ENCODE assay signal across 28 cellular contexts in the genomic region with DNA sequence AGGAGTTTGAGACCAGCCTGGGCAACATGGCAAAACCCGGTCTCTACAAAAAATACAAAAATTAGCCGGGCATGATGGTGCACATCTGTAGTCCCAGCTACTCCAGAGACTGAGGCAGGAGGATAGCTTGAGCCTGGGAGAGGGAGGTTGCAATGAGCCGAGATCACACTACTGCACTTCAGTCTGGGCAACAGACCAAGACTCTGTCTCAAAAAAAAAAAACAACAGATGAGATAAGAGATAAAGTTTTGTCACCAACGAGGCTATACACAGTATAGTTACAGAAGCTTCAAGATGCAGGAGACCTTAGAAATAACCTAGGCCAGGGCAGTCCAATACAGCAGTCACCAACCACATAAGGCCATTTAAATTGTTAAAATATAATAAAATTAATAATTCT.
"Had no signal": no experiment of that assay in that cellular context is flagged by ENCODE, and none has a peak within 500 bp of the region (broad histone marks: within the 10 kb centered on the region; RNA-seq: fewer than 3 reads in every experiment).

No MANE protein-coding gene starts in this region.

- H3K36me3 ChIP-seq: brain microvascular endothelial cell, MG63 had no signal

- H3K4me3 ChIP-seq: MG63, PC-9 had no signal

- ATAC-seq: activated CD8-positive, alpha-beta T cell treated with anti-CD3 and anti-CD28 coated beads for 36 hours; activated T-cell treated with anti-CD3 and anti-CD28 coated beads, Interleukin-2, amount 50 U/mL, for 72 hours; activated T-helper 17 cell treated with anti-CD3 and anti-CD28 coated beads, Interleukin-2, amount 50 U/mL, for 72 hours; Right ventricle myocardium inferior had no signal

- H3K27me3 ChIP-seq: brain microvascular endothelial cell, MG63 had no signal

- H3K27ac ChIP-seq: brain microvascular endothelial cell, PC-9, RWPE1 had no signal

- DNase-seq: activated CD4-positive, alpha-beta T cell treated with anti-CD3 and anti-CD28 coated beads, Interleukin-2, amount 10 ng/mL, durations not matched to agents 24 days and 14 days; activated CD4-positive, alpha-beta T cell treated with anti-CD3 and anti-CD28 coated beads, Interleukin-2, amount 50 U/mL, for 4 hours; activated CD8-positive, alpha-beta T cell treated with anti-CD3 and anti-CD28 coated beads for 36 hours; activated effector memory CD4-positive, alpha-beta T cell treated with anti-CD3 and anti-CD28 coated beads, Interleukin-2, amount 50 U/mL, for 16 hours; activated naive CD4-positive, alpha-beta T cell; activated naive CD4-positive, alpha-beta T cell treated with anti-CD3 and anti-CD28 coated beads, Interleukin-2, amount 50 U/mL, for 16 hours; activated naive CD8-positive, alpha-beta T cell treated with anti-CD3 and anti-CD28 coated beads for 36 hours; activated T-cell treated with anti-CD3 and anti-CD28 coated beads, Interleukin-2, amount 50 U/mL, for 1 hour; activated T-cell treated with anti-CD3 and anti-CD28 coated beads, Interleukin-2, amount 50 U/mL, for 72 hours; amniotic stem cell; aorta; brain microvascular endothelial cell; central memory CD4-positive, alpha-beta T cell; MG63; NCI-H1048; NCI-H1105 treated with DMSO at 0.1 percent for 48 hours; NCI-H1436; NCI-H1694; NCI-H1930; NCI-H2081 treated with DMSO at 0.1 percent for 48 hours; NCI-H226; NCI-H446 treated with DMSO at 0.1 percent for 48 hours; NCI-H524; NK-92 treated with Interleukin-12 subunit alpha and Interleukin-12 subunit beta, amount 100 ng/mL, for 24 hours; PC-9 had no signal

- H3K9me3 ChIP-seq: MG63 had no signal
